9 cellular contexts compared by ENCODE assay signal in genomic region chrX:81174286-81174685, GRCh38. TPM values are rescaled to one million over a fixed set of nuclear protein-coding genes. Genes with fewer than 3 reads are reported as not detected.
A peak's percentile ranks its signal among the peaks of the same experiment; 100 is the strongest.
DNase-seq lines count a peak whose midpoint lies in the region; ATAC-seq, FAIRE-seq and TF ChIP-seq lines count a peak whose summit lies in the region.
"Had no signal": no experiment of that assay in that cellular context is flagged by ENCODE, and none has a peak within 500 bp of the region (broad histone marks: within the 10 kb centered on the region; RNA-seq: fewer than 3 reads in every experiment).

No MANE protein-coding gene starts in this region.

- no peak for TF ChIP-seq POLR2A in spleen (IDR thresholded peaks at IDR 0.05)

- FAIRE-seq in GM18507 (lab: Jason Lieb, UNC): peak; percentile 53

- H3K4me1 ChIP-seq in spleen: no peaks in the 10 kb centered on the region

- no peaks in the 10 kb centered on the region for H3K36me3 ChIP-seq in spleen
- H3K36me3 ChIP-seq: neutrophil had no signal

- TF ChIP-seq CTCF in fibroblast of mammary gland (conservative IDR thresholded peaks at IDR 0.05; ENCODE audit: control insufficient read depth, insufficient read depth, low read depth, low read length): peak; percentile 7
- peak in 4 of 11 experiments; percentile 9 to 33 (median 27) for TF ChIP-seq CTCF in spleen (IDR thresholded peaks at IDR 0.05 in 8 of 11, conservative IDR thresholded peaks at IDR 0.05 in 3 of 11)

- H3K9me3 ChIP-seq in spleen: no peaks in the 10 kb centered on the region
- H3K9me3 ChIP-seq: neutrophil had no signal

- WGBS in spleen, 5 donors: 38 to 76% (median 66%) methylated on average over 1 of the region's 1 CpG

- intact Hi-C loops in spleen (cut with DNase I; ENCODE audit: low total_unique reads): loop anchor here (10.0 kb wide), 1 partner anchor 201 kb away; no protein-coding TSS in a partner anchor
- intact Hi-C loops in Right ventricle myocardium superior (cut with DNase I): no loop called here

- peak; percentile 0 for DNase-seq in A172 (ENCODE audit: low spot score)
- DNase-seq in GM18507 (ENCODE audit: extremely low spot score, insufficient read length, low read depth): no peak
- DNase-seq in NCI-H526 (lab: John Stamatoyannopoulos, UW): peak; percentile 23 to 44
- DNase-seq in fibroblast of mammary gland (ENCODE audit: low read depth): peak; percentile 32
- DNase-seq in spleen: no peak
- DNase-seq in GF-D8 (lab: John Stamatoyannopoulos, UW): no peak
- no peak for DNase-seq in activated effector memory CD4-positive, alpha-beta T cell treated with Interleukin-2 at 50 U/mL for 16 hours
- no peak for DNase-seq in Right ventricle myocardium superior

- peaks cover 0 to 7% (median 0%) of the 10 kb centered on the region in 7 donors for H3K27me3 ChIP-seq in spleen (replicated peaks in 1 of 7)
- H3K27me3 ChIP-seq: neutrophil had no signal

- no peak for ATAC-seq in Right ventricle myocardium superior (ENCODE audit: poor library complexity)

- H3K4me3 ChIP-seq in fibroblast of mammary gland (ENCODE audit: control insufficient read depth, low read depth, low read length) (no peak overlapping the region), spleen (no peak overlapping the region)

- no peak overlapping the region for H3K27ac ChIP-seq in spleen
- H3K27ac ChIP-seq: neutrophil had no signal

RNA-seq across cellular contexts. Expression of gene HMGN5, which starts 27.4 kb away (rescaled TPM):
- total RNA-seq in A172 (2014; rRNA removed; shearing (Covaris generic)): 0.05 TPM in 1 of 2 replicates, not detected in the other
- total RNA-seq in spleen (1 to 10 TPM; 3.2 to 8.6 (median 4.9) TPM), Right ventricle myocardium superior (1.8 TPM)
- polyA plus RNA-seq in spleen: 1 to 10 TPM; 6.3 to 9.1 (median 7.4) TPM

RNA-seq across cellular contexts. Expression of gene SH3BGRL, which starts 27.6 kb away (rescaled TPM):
- 34.2 and 41.8 TPM in 2 replicates for total RNA-seq in A172 (2014; rRNA removed; shearing (Covaris generic))
- total RNA-seq in spleen (100 to 1,000 TPM; 169 to 280 (median 203) TPM), Right ventricle myocardium superior (30.6 TPM)
- polyA plus RNA-seq in spleen: 100 to 1,000 TPM; 132 to 190 (median 174) TPM

Comparison
In these comparisons a context has a peak if more than half of its experiments do, and no peak if none do; other contexts are left out.
1. DNase-seq: peak in A172 (single experiment), NCI-H526 (2 of 2) and fibroblast of mammary gland (single experiment); none in GM18507 (single experiment), spleen (single experiment), GF-D8 (single experiment), activated effector memory CD4-positive, alpha-beta T cell treated with Interleukin-2 at 50 U/mL for 16 hours (single experiment) and Right ventricle myocardium superior (single experiment).